25 cellular contexts compared by ENCODE assay signal in genomic region chr3:48407542-48408099, GRCh38. TPM values are rescaled to one million over a fixed set of nuclear protein-coding genes. Genes with fewer than 3 reads are reported as not detected.
DNase-seq lines count a peak whose midpoint lies in the region; ATAC-seq, FAIRE-seq and TF ChIP-seq lines count a peak whose summit lies in the region.
"Had no signal": no experiment of that assay in that cellular context is flagged by ENCODE, and none has a peak within 500 bp of the region (broad histone marks: within the 10 kb centered on the region; RNA-seq: fewer than 3 reads in every experiment).

No MANE protein-coding gene starts in this region.

- H3K4me1 Mint-ChIP-seq in activated CD8-positive, alpha-beta memory T cell treated with anti-CD3 and anti-CD28 coated beads, Interleukin-2, amount 10 ng/mL, durations not matched to agents 7 days and 5 days = no peaks in the 10 kb centered on the region
- H3K4me1 Mint-ChIP-seq in endothelial cell (ENCODE audit: unreplicated experiment) = peaks cover 10% of the 10 kb centered on the region
- H3K4me1 Mint-ChIP-seq: H9, memory B cell had no signal

- no peak for FAIRE-seq in GM19239 (lab: Jason Lieb, UNC)
- FAIRE-seq: A549, K562 had no signal

- CTCF ChIA-PET in activated CD8-positive, alpha-beta memory T cell treated with anti-CD3 and anti-CD28 coated beads, Interleukin-2, amount 10 ng/mL, durations not matched to agents 7 days and 5 days (lab: Charles Lee) = interaction anchor here (0.8 to 2.1 kb wide), 7 partner anchors 9 to 31 kb away, joined by 3 to 25 read pairs (median 3); no protein-coding TSS in a partner anchor

- TF ChIP-seq CTCF in endothelial cell (IDR thresholded peaks at IDR 0.05; ENCODE audit: unreplicated experiment) = no peak

- intact Hi-C loops in sciatic nerve (cut with DNase I) = no loop called here

- no peak for ATAC-seq in activated CD8-positive, alpha-beta memory T cell treated with anti-CD3 and anti-CD28 coated beads, Interleukin-2, amount 10 ng/mL, durations not matched to agents 7 days and 5 days
- ATAC-seq in sciatic nerve = no peak
- ATAC-seq in HG03039 (IDR thresholded peaks at IDR 0.05; ENCODE audit: unreplicated experiment) = no peak
- ATAC-seq: A549; K562; naive thymus-derived CD8-positive, alpha-beta T cell had no signal

- H3K27ac Mint-ChIP-seq in activated CD8-positive, alpha-beta memory T cell treated with anti-CD3 and anti-CD28 coated beads, Interleukin-2, amount 10 ng/mL, durations not matched to agents 7 days and 5 days = no peak overlapping the region
- H3K27ac Mint-ChIP-seq in endothelial cell (ENCODE audit: unreplicated experiment) = peak overlapping the region; percentile 48
- H3K27ac Mint-ChIP-seq: memory B cell had no signal

- peak; percentile 28 for DNase-seq in activated CD8-positive, alpha-beta memory T cell treated with anti-CD3 and anti-CD28 coated beads, Interleukin-2, amount 10 ng/mL, durations not matched to agents 7 days and 5 days
- DNase-seq in activated CD8-positive, alpha-beta memory T cell treated with anti-CD3 and anti-CD28 coated beads, Interleukin-2, amount 50 U/mL, for 4 hours = no peak
- DNase-seq in GM19239 (ENCODE audit: insufficient read length, low spot score) (peak; percentile 1), endothelial cell (ENCODE audit: low spot score) (peak; percentile 2), sciatic nerve (ENCODE audit: low spot score) (peak; percentile 30), amygdala (lab: John Stamatoyannopoulos, UW) (no peak)
- DNase-seq in stimulated activated CD4-positive, alpha-beta T cell treated with anti-CD3 and anti-CD28 coated beads, Interleukin-1b, Interleukin-23, amount 100 ng/mL, for 48 hours = no peak
- DNase-seq: activated CD4-positive, alpha-beta T cell treated with anti-CD3 and anti-CD28 coated beads, Interleukin-2, amount 50 U/mL, for 4 hours; C1 segment of cervical spinal cord; DMS53; H9; hypothalamus; NCI-H2081; NCI-H510A treated with DMSO at 0.1 percent for 48 hours; SHP77; stimulated activated naive CD4-positive, alpha-beta T cell; T-helper 1 cell had no signal

- H3K9me3 Mint-ChIP-seq in activated CD8-positive, alpha-beta memory T cell treated with anti-CD3 and anti-CD28 coated beads, Interleukin-2, amount 10 ng/mL, durations not matched to agents 7 days and 5 days (ENCODE audit: low read depth) = no peaks in the 10 kb centered on the region
- H3K9me3 Mint-ChIP-seq in endothelial cell (ENCODE audit: unreplicated experiment) = no peaks in the 10 kb centered on the region
- H3K9me3 Mint-ChIP-seq: H9; memory B cell; naive thymus-derived CD8-positive, alpha-beta T cell had no signal

- H3K36me3 Mint-ChIP-seq in activated CD8-positive, alpha-beta memory T cell treated with anti-CD3 and anti-CD28 coated beads, Interleukin-2, amount 10 ng/mL, durations not matched to agents 7 days and 5 days = no peaks in the 10 kb centered on the region
- H3K36me3 Mint-ChIP-seq in endothelial cell (ENCODE audit: low read depth, unreplicated experiment) = peaks cover 38% of the 10 kb centered on the region
- H3K36me3 Mint-ChIP-seq: memory B cell; naive thymus-derived CD8-positive, alpha-beta T cell had no signal

- no peak overlapping the region for H3K4me3 Mint-ChIP-seq in activated CD8-positive, alpha-beta memory T cell treated with anti-CD3 and anti-CD28 coated beads, Interleukin-2, amount 10 ng/mL, durations not matched to agents 7 days and 5 days
- H3K4me3 Mint-ChIP-seq in endothelial cell (ENCODE audit: unreplicated experiment) = no peak overlapping the region
- H3K4me3 Mint-ChIP-seq: H9; memory B cell; naive thymus-derived CD8-positive, alpha-beta T cell had no signal

- no peaks in the 10 kb centered on the region for H3K27me3 Mint-ChIP-seq in activated CD8-positive, alpha-beta memory T cell treated with anti-CD3 and anti-CD28 coated beads, Interleukin-2, amount 10 ng/mL, durations not matched to agents 7 days and 5 days
- H3K27me3 Mint-ChIP-seq in endothelial cell (ENCODE audit: unreplicated experiment) = peaks cover 2% of the 10 kb centered on the region
- H3K27me3 Mint-ChIP-seq: memory B cell; naive thymus-derived CD8-positive, alpha-beta T cell had no signal

RNA-seq across cellular contexts. Expression of gene PLXNB1, which starts 22.3 kb away (rescaled TPM):
- total RNA-seq in activated CD8-positive, alpha-beta memory T cell treated with anti-CD3 and anti-CD28 coated beads, Interleukin-2, amount 10 ng/mL, durations not matched to agents 7 days and 5 days = 1 to 10 TPM; 1.8 to 4.0 TPM
- total RNA-seq in endothelial cell (ENCODE audit: unreplicated experiment) (68.7 TPM), sciatic nerve (121 TPM)

RNA-seq across cellular contexts. Expression of gene CCDC51, which starts 32.3 kb away (rescaled TPM):
- 10 to 100 TPM; 18.4 to 21.9 TPM for total RNA-seq in activated CD8-positive, alpha-beta memory T cell treated with anti-CD3 and anti-CD28 coated beads, Interleukin-2, amount 10 ng/mL, durations not matched to agents 7 days and 5 days
- total RNA-seq in endothelial cell (ENCODE audit: unreplicated experiment) = 11.8 TPM
- total RNA-seq in sciatic nerve = 10.6 TPM

RNA-seq across cellular contexts. Expression of gene TMA7, which starts 32.4 kb away (rescaled TPM):
- total RNA-seq in activated CD8-positive, alpha-beta memory T cell treated with anti-CD3 and anti-CD28 coated beads, Interleukin-2, amount 10 ng/mL, durations not matched to agents 7 days and 5 days = 100 to 1,000 TPM; 219 to 298 TPM
- total RNA-seq in endothelial cell (ENCODE audit: unreplicated experiment) (326 TPM), sciatic nerve (154 TPM)

RNA-seq across cellular contexts. Expression of gene FBXW12, which starts 35.6 kb away (rescaled TPM):
- total RNA-seq in activated CD8-positive, alpha-beta memory T cell treated with anti-CD3 and anti-CD28 coated beads, Interleukin-2, amount 10 ng/mL, durations not matched to agents 7 days and 5 days = not detected
- total RNA-seq in endothelial cell (ENCODE audit: unreplicated experiment) (not detected), sciatic nerve (0.27 TPM)
- total RNA-seq: ascending aorta; K562; naive thymus-derived CD8-positive, alpha-beta T cell; renal cortical epithelial cell; upper lobe of left lung had no signal

RNA-seq across cellular contexts. Expression of gene ATRIP, which starts 38.9 kb away (rescaled TPM):
- total RNA-seq in activated CD8-positive, alpha-beta memory T cell treated with anti-CD3 and anti-CD28 coated beads, Interleukin-2, amount 10 ng/mL, durations not matched to agents 7 days and 5 days = 10 to 100 TPM; 20.9 to 21.2 TPM
- total RNA-seq in endothelial cell (ENCODE audit: unreplicated experiment) (11.2 TPM), sciatic nerve (7.5 TPM)

Comparison
In these comparisons a context has a peak if more than half of its experiments do, and no peak if none do; other contexts are left out.
1. DNase-seq: peak in activated CD8-positive, alpha-beta memory T cell treated with anti-CD3 and anti-CD28 coated beads, Interleukin-2, amount 10 ng/mL, durations not matched to agents 7 days and 5 days (single experiment), GM19239 (single experiment), endothelial cell (single experiment) and sciatic nerve (single experiment); none in activated CD8-positive, alpha-beta memory T cell treated with anti-CD3 and anti-CD28 coated beads, Interleukin-2, amount 50 U/mL, for 4 hours (single experiment), stimulated activated CD4-positive, alpha-beta T cell treated with anti-CD3 and anti-CD28 coated beads, Interleukin-1b, Interleukin-23, amount 100 ng/mL, for 48 hours (single experiment) and amygdala (0 of 56).
2. RNA of gene PLXNB1, which starts 22.3 kb away (total RNA-seq): 121 TPM in sciatic nerve (single experiment) and 68.7 TPM in endothelial cell (single experiment); 1.8 to 4.0 TPM in activated CD8-positive, alpha-beta memory T cell treated with anti-CD3 and anti-CD28 coated beads, Interleukin-2, amount 10 ng/mL, durations not matched to agents 7 days and 5 days; every median in the first group is over 10 times any median in the second.